Comparison of ENCODE assay signal across 10 cellular contexts in genomic region chr9:130741024-130741305, GRCh38.
"Had no signal": no experiment of that assay in that cellular context is flagged by ENCODE, and none has a peak within 500 bp of the region (broad histone marks: within the 10 kb centered on the region; RNA-seq: fewer than 3 reads in every experiment).

No MANE protein-coding gene starts in this region.

- DNase-seq: GM23248, GOT3, H9, HCEC 1CT, HFFc6, Kasumi-1, KBM-7 had no signal

- H3K4me3 ChIP-seq: GM23248 had no signal

- H3K9ac ChIP-seq: GM23248, KMS-11 had no signal

- FAIRE-seq: HepG2 had no signal

- H3K4me2 ChIP-seq: KMS-11 had no signal

- H2AFZ ChIP-seq: GM23248 had no signal

- H3K27ac ChIP-seq: GM23248, HL-60, KMS-11 had no signal
